Comparison of ENCODE assay signal across 1 cellular context in the genomic region with DNA sequence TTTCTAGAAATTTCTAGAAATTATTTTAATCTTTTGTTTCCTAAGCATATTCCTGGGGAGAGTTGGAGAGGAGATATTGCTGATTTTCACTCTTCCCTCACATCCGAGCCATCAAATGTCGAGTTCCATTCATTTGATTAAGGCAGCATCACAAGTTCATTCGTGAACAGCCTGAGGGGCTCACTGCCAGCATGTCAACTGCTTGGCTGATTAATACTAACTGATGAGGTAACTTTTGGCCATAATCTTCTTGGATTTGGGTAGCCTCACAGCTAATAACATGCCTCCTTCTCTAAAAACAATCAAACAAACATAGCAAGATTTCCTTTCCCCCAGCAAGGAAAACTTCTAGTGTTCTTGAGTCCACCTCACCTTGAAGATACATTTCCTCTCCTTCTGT.
TF ChIP-seq lines count a peak whose summit lies in the region.

No MANE protein-coding gene starts in this region.

TF ChIP-seq in H1, 55 proteins besides CTCF, POLR2A, EP300 and RAD21:
- no peak for TF ChIP-seq HDAC2 (IDR thresholded peaks at IDR 0.05; ENCODE audit: borderline replicate concordance in 1 of 2, low read depth in 2 of 2, low read length in 2 of 2)
- no peak for TF ChIP-seq BRCA1 (IDR thresholded peaks at IDR 0.05; ENCODE audit: low read depth, low read length)
- no peak for TF ChIP-seq CBX5 (IDR thresholded peaks at IDR 0.05; ENCODE audit: low read depth, low read length)
TF ChIP-seq in H1: peak in this region for 0.
